In genomic region chr11:44380009-44380313, GRCh38 we compare ENCODE assay signal across 22 cellular contexts.
"Had no signal": no experiment of that assay in that cellular context is flagged by ENCODE, and none has a peak within 500 bp of the region (broad histone marks: within the 10 kb centered on the region; RNA-seq: fewer than 3 reads in every experiment).

No MANE protein-coding gene starts in this region.

- H3K4me3 Mint-ChIP-seq: activated CD4-positive, alpha-beta T cell treated with anti-CD3 and anti-CD28 coated beads, Interleukin-2, amount 10 ng/mL, durations not matched to agents 7 days and 5 days; activated CD8-positive, alpha-beta T cell treated with anti-CD3 and anti-CD28 coated beads, Interleukin-2, amount 10 ng/mL, durations not matched to agents 7 days and 5 days; activated naive CD4-positive, alpha-beta T cell treated with anti-CD3 and anti-CD28 coated beads for 36 hours; activated T-cell treated with anti-CD3 and anti-CD28 coated beads, Interleukin-2, amount 50 U/mL, for 24 hours; nephron had no signal

- H3K27ac ChIP-seq: body of pancreas, dorsolateral prefrontal cortex, epithelial cell of prostate, lower lobe of right lung had no signal

- H3K9me3 ChIP-seq: body of pancreas, lower lobe of right lung had no signal

- ATAC-seq: activated CD4-positive, CD25-positive, alpha-beta regulatory T cell treated with anti-CD3 and anti-CD28 coated beads, Interleukin-2, amount 50 U/mL, for 24 hours; activated CD8-positive, alpha-beta T cell treated with anti-CD3 and anti-CD28 coated beads, Interleukin-2, amount 10 ng/mL, durations not matched to agents 7 days and 5 days; body of pancreas; left cardiac atrium had no signal

- H3K27me3 Mint-ChIP-seq: activated CD4-positive, alpha-beta T cell treated with anti-CD3 and anti-CD28 coated beads, Interleukin-2, amount 10 ng/mL, durations not matched to agents 7 days and 5 days had no signal

- H3K4me3 ChIP-seq: body of pancreas, dorsolateral prefrontal cortex, lower lobe of right lung had no signal

- H3K27ac Mint-ChIP-seq: activated CD4-positive, alpha-beta T cell treated with anti-CD3 and anti-CD28 coated beads, Interleukin-2, amount 10 ng/mL, durations not matched to agents 7 days and 5 days; activated CD8-positive, alpha-beta T cell treated with anti-CD3 and anti-CD28 coated beads, Interleukin-2, amount 10 ng/mL, durations not matched to agents 7 days and 5 days; activated naive CD4-positive, alpha-beta T cell treated with anti-CD3 and anti-CD28 coated beads for 36 hours; activated T-cell treated with anti-CD3 and anti-CD28 coated beads, Interleukin-2, amount 50 U/mL, for 24 hours; activated T-helper 2 cell treated with anti-CD3 and anti-CD28 coated beads, Interferon-gamma antibody, Interleukin-2, Interleukin-4, amounts not matched to agents 10 μg/mL and 5 μg/mL and 100 μg/mL, durations not matched to agents 14 hours and 24 hours and 36 hours; nephron had no signal

- DNase-seq: activated CD4-positive, alpha-beta T cell treated with anti-CD3 and anti-CD28 coated beads, Interleukin-2, amount 10 ng/mL, durations not matched to agents 7 days and 5 days; activated CD8-positive, alpha-beta T cell treated with anti-CD3 and anti-CD28 coated beads, Interleukin-2, amount 10 ng/mL, durations not matched to agents 7 days and 5 days; activated naive CD4-positive, alpha-beta T cell treated with anti-CD3 and anti-CD28 coated beads for 36 hours; activated T-cell treated with anti-CD3 and anti-CD28 coated beads, Interleukin-2, amount 50 U/mL, for 24 hours; body of pancreas; caudate nucleus; dorsolateral prefrontal cortex; foreskin fibroblast; hippocampal formation; left cardiac atrium; lower lobe of right lung; nucleus accumbens; posterior cingulate gyrus; retina; stimulated activated CD4-positive, alpha-beta T cell treated with anti-CD3 and anti-CD28 coated beads, Interleukin-12 subunit alpha, Interleukin-12 subunit beta, amount 100 ng/mL, for 4 hours; stimulated activated CD4-positive, alpha-beta T cell treated with anti-CD3 and anti-CD28 coated beads, Interleukin-1b, Interleukin-23, amount 100 ng/mL, for 48 hours; stimulated activated CD8-positive, alpha-beta memory T cell treated with anti-CD3 and anti-CD28 coated beads, Interleukin-4, amount 100 ng/mL, for 48 hours; stimulated activated naive CD4-positive, alpha-beta T cell had no signal

- H3K9me3 Mint-ChIP-seq: activated CD4-positive, alpha-beta T cell treated with anti-CD3 and anti-CD28 coated beads, Interleukin-2, amount 10 ng/mL, durations not matched to agents 7 days and 5 days; activated naive CD4-positive, alpha-beta T cell treated with anti-CD3 and anti-CD28 coated beads for 36 hours; activated T-cell treated with anti-CD3 and anti-CD28 coated beads, Interleukin-2, amount 50 U/mL, for 24 hours; activated T-helper 2 cell treated with anti-CD3 and anti-CD28 coated beads, Interferon-gamma antibody, Interleukin-2, Interleukin-4, amounts not matched to agents 10 μg/mL and 5 μg/mL and 100 μg/mL, durations not matched to agents 14 hours and 24 hours and 36 hours; nephron had no signal

- H3K4me1 Mint-ChIP-seq: activated CD4-positive, alpha-beta T cell treated with anti-CD3 and anti-CD28 coated beads, Interleukin-2, amount 10 ng/mL, durations not matched to agents 7 days and 5 days had no signal

- H3K4me1 ChIP-seq: body of pancreas, lower lobe of right lung had no signal

- H3K36me3 ChIP-seq: lower lobe of right lung had no signal

- H3K27me3 ChIP-seq: body of pancreas had no signal
